ENCODE assay signal across 2 cellular contexts in the genomic region with DNA sequence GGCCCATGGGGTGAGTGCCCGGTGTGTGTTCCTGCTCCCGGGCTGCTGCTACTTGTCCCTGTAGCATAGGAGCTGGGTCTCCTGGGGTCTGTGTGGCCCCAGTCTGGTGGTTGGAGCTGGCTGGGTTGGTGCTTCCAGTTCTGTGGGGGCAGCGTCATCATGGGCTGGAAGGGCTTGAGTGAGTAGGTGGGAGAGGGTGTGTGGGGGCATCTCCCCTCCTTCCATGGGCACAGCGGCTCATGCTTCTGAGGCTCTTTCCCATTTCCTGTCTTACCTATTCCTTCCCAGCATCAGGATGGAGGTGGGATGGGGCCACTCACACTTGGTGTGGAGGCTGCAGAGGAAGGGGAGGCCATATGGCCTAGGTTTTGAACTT.
A peak's percentile ranks its signal among the peaks of the same experiment; 100 is the strongest.
TF ChIP-seq lines count a peak whose summit lies in the region.

No MANE protein-coding gene starts in this region.

TF ChIP-seq in A549, 52 proteins besides CTCF, POLR2A, EP300 and RAD21:
- TF ChIP-seq POLR2AphosphoS2 (conservative IDR thresholded peaks at IDR 0.05; ENCODE audit: low read length) = 0 out of 2 replicates have a peak, but pooled peaks have one; percentile 7
- TF ChIP-seq RNF2 (IDR thresholded peaks at IDR 0.05; ENCODE audit: borderline replicate concordance, low read depth) = no peak

TF ChIP-seq in HEK293, 187 proteins besides CTCF, POLR2A, EP300 and RAD21:
- peak; percentile 54; the same call in 1 of the 2 replicates for TF ChIP-seq EGR2 (tag by site-specific recombination; IDR thresholded peaks at IDR 0.05; ENCODE audit: low read depth)
- peak; percentile 76 for TF ChIP-seq ZFHX2 (tag by site-specific recombination; conservative IDR thresholded peaks at IDR 0.05)
- peak; percentile 40; the same call in 1 of the 2 replicates for TF ChIP-seq IKZF3 (tag by site-specific recombination; IDR thresholded peaks at IDR 0.05)
- TF ChIP-seq ZNF138 (tag by site-specific recombination; IDR thresholded peaks at IDR 0.05; ENCODE audit: borderline replicate concordance) = no peak
- TF ChIP-seq RBAK (tag by site-specific recombination; IDR thresholded peaks at IDR 0.05) = no peak
TF ChIP-seq in HEK293: peak in this region for 3.
